26 cellular contexts compared by ENCODE assay signal in genomic region chr17:34006126-34006525, GRCh38.
"Had no signal": no experiment of that assay in that cellular context is flagged by ENCODE, and none has a peak within 500 bp of the region (broad histone marks: within the 10 kb centered on the region; RNA-seq: fewer than 3 reads in every experiment).

No MANE protein-coding gene starts in this region.

- H3K36me3 Mint-ChIP-seq: activated CD8-positive, alpha-beta memory T cell treated with anti-CD3 and anti-CD28 coated beads, Interleukin-2, amount 10 ng/mL, durations not matched to agents 7 days and 5 days had no signal

- H3K4me3 Mint-ChIP-seq: activated B cell treated with CpG ODN at 0.5 μM for 24 hours; activated CD4-positive, alpha-beta T cell treated with anti-CD3 and anti-CD28 coated beads, Interleukin-2, amount 10 ng/mL, durations not matched to agents 24 days and 14 days; activated CD8-positive, alpha-beta memory T cell treated with anti-CD3 and anti-CD28 coated beads, Interleukin-2, amount 10 ng/mL, durations not matched to agents 7 days and 5 days; activated naive CD4-positive, alpha-beta T cell treated with anti-CD3 and anti-CD28 coated beads, Interleukin-2, amount 50 U/mL, for 24 hours; activated T-cell treated with anti-CD3 and anti-CD28 coated beads, Interleukin-2, amount 50 U/mL, for 24 hours; activated T-helper 1 cell treated with anti-CD3 and anti-CD28 coated beads, Interleukin-12 subunit alpha, Interleukin-12 subunit beta, Interleukin-2, Interleukin-4 antibody, amounts not matched to agents 30 ng/mL and 10 ng/mL and 1 ng/mL, durations not matched to agents 14 hours and 24 hours and 36 hours; T-helper 1 cell treated with Interleukin-12 subunit alpha and Interleukin-12 subunit beta and Interleukin-4 antibody, amounts not matched to agents 30 μg/mL and 1 μg/mL, for 36 hours had no signal

- H3K27ac Mint-ChIP-seq: activated B cell treated with CpG ODN at 0.5 μM for 24 hours; activated CD4-positive, alpha-beta T cell treated with anti-CD3 and anti-CD28 coated beads, Interleukin-2, amount 10 ng/mL, durations not matched to agents 24 days and 14 days; activated CD8-positive, alpha-beta memory T cell treated with anti-CD3 and anti-CD28 coated beads, Interleukin-2, amount 10 ng/mL, durations not matched to agents 7 days and 5 days; activated naive CD4-positive, alpha-beta T cell treated with anti-CD3 and anti-CD28 coated beads, Interleukin-2, amount 50 U/mL, for 24 hours; activated T-cell treated with anti-CD3 and anti-CD28 coated beads, Interleukin-2, amount 50 U/mL, for 24 hours; activated T-helper 1 cell treated with anti-CD3 and anti-CD28 coated beads, Interleukin-12 subunit alpha, Interleukin-12 subunit beta, Interleukin-2, Interleukin-4 antibody, amounts not matched to agents 30 ng/mL and 10 ng/mL and 1 ng/mL, durations not matched to agents 14 hours and 24 hours and 36 hours; T-helper 1 cell treated with Interleukin-12 subunit alpha and Interleukin-12 subunit beta and Interleukin-4 antibody, amounts not matched to agents 30 μg/mL and 1 μg/mL, for 36 hours had no signal

- H3K4me1 Mint-ChIP-seq: activated B cell treated with CpG ODN at 0.5 μM for 24 hours; activated CD4-positive, alpha-beta T cell treated with anti-CD3 and anti-CD28 coated beads, Interleukin-2, amount 10 ng/mL, durations not matched to agents 24 days and 14 days; activated CD8-positive, alpha-beta memory T cell treated with anti-CD3 and anti-CD28 coated beads, Interleukin-2, amount 10 ng/mL, durations not matched to agents 7 days and 5 days; activated naive CD4-positive, alpha-beta T cell treated with anti-CD3 and anti-CD28 coated beads, Interleukin-2, amount 50 U/mL, for 24 hours had no signal

- DNase-seq: activated B cell treated with CpG ODN at 0.5 μM for 24 hours; activated CD4-positive, alpha-beta T cell treated with anti-CD3 and anti-CD28 coated beads for 1 hour; activated CD4-positive, alpha-beta T cell treated with anti-CD3 and anti-CD28 coated beads, Interleukin-2, amount 10 ng/mL, durations not matched to agents 24 days and 14 days; activated CD4-positive, alpha-beta T cell treated with anti-CD3 and anti-CD28 coated beads, Interleukin-2, amount 50 U/mL, for 48 hours; activated CD8-positive, alpha-beta memory T cell treated with anti-CD3 and anti-CD28 coated beads, Interleukin-2, amount 10 ng/mL, durations not matched to agents 7 days and 5 days; activated effector memory CD4-positive, alpha-beta T cell treated with Interleukin-2 at 50 U/mL for 16 hours; activated naive CD4-positive, alpha-beta T cell; activated T-cell treated with anti-CD3 and anti-CD28 coated beads, Interleukin-2, amount 50 U/mL, for 24 hours; aorta; caudate nucleus; KG1; NCI-H1048; NCI-H146; NCI-H187 treated with DMSO at 0.1 percent for 48 hours; NCI-H2081 treated with DMSO at 0.1 percent for 48 hours; NCI-H2171 treated with DMSO at 0.1 percent for 48 hours; NCI-H226; NCI-H526; NCI-H774; NK-92 treated with Interleukin-12 subunit alpha and Interleukin-12 subunit beta, amount 100 ng/mL, for 24 hours; OCI-M1; Peyer's patch; SHP77 treated with DMSO at 0.1 percent for 48 hours had no signal

- H3K9me3 Mint-ChIP-seq: activated B cell treated with CpG ODN at 0.5 μM for 24 hours; T-helper 1 cell treated with Interleukin-12 subunit alpha and Interleukin-12 subunit beta and Interleukin-4 antibody, amounts not matched to agents 30 μg/mL and 1 μg/mL, for 36 hours had no signal
